Comparison of ENCODE assay signal across 20 cellular contexts in genomic region chr5:50724-51499, GRCh38. TPM values are rescaled to one million over a fixed set of nuclear protein-coding genes. Genes with fewer than 3 reads are reported as not detected.
"Had no signal": no experiment of that assay in that cellular context is flagged by ENCODE, and none has a peak within 500 bp of the region (broad histone marks: within the 10 kb centered on the region; RNA-seq: fewer than 3 reads in every experiment).

No MANE protein-coding gene starts in this region.

- ATAC-seq: foreskin keratinocyte; left colon; naive thymus-derived CD4-positive, alpha-beta T cell; psoas muscle; sciatic nerve had no signal

- H3K4me1 ChIP-seq: psoas muscle had no signal

- H3K27ac ChIP-seq: dorsolateral prefrontal cortex, foreskin keratinocyte, psoas muscle, thoracic aorta, uterus had no signal

- H3K27ac Mint-ChIP-seq: activated B cell treated with CpG ODN at 0.5 μM for 24 hours; activated CD4-positive, alpha-beta T cell treated with anti-CD3 and anti-CD28 coated beads, Interleukin-2, amount 10 ng/mL, durations not matched to agents 7 days and 5 days; activated naive CD8-positive, alpha-beta T cell treated with anti-CD3 and anti-CD28 coated beads for 36 hours; immature natural killer cell; naive thymus-derived CD4-positive, alpha-beta T cell; stimulated activated naive CD8-positive, alpha-beta T cell treated with anti-CD3 and anti-CD28 coated beads, Interleukin-15, Interleukin-2, amounts not matched to agents 100 ng/mL and 50 ng/mL, for 24 hours; T-helper 1 cell treated with Interleukin-12 subunit alpha and Interleukin-12 subunit beta and Interleukin-4 antibody, amounts not matched to agents 30 μg/mL and 1 μg/mL, for 36 hours had no signal

- H3K4me3 ChIP-seq: psoas muscle, thoracic aorta, uterus had no signal

- H3K4me1 Mint-ChIP-seq: activated naive CD8-positive, alpha-beta T cell treated with anti-CD3 and anti-CD28 coated beads for 36 hours had no signal

- H3K4me3 Mint-ChIP-seq: activated B cell treated with CpG ODN at 0.5 μM for 24 hours; activated CD4-positive, alpha-beta T cell treated with anti-CD3 and anti-CD28 coated beads, Interleukin-2, amount 10 ng/mL, durations not matched to agents 7 days and 5 days; activated naive CD8-positive, alpha-beta T cell treated with anti-CD3 and anti-CD28 coated beads for 36 hours; stimulated activated naive CD8-positive, alpha-beta T cell treated with anti-CD3 and anti-CD28 coated beads, Interleukin-15, Interleukin-2, amounts not matched to agents 100 ng/mL and 50 ng/mL, for 24 hours; T-helper 1 cell treated with Interleukin-12 subunit alpha and Interleukin-12 subunit beta and Interleukin-4 antibody, amounts not matched to agents 30 μg/mL and 1 μg/mL, for 36 hours had no signal

- H3K36me3 Mint-ChIP-seq: activated naive CD8-positive, alpha-beta T cell treated with anti-CD3 and anti-CD28 coated beads for 36 hours had no signal

- DNase-seq: activated B cell treated with CpG ODN at 0.5 μM for 24 hours; activated CD4-positive, alpha-beta T cell treated with anti-CD3 and anti-CD28 coated beads, Interleukin-2, amount 10 ng/mL, durations not matched to agents 7 days and 5 days; activated effector memory CD4-positive, alpha-beta T cell treated with Interleukin-2 at 50 U/mL for 16 hours; activated naive CD8-positive, alpha-beta T cell treated with anti-CD3 and anti-CD28 coated beads for 36 hours; dorsolateral prefrontal cortex; foreskin keratinocyte; head of caudate nucleus; immature natural killer cell; left colon; mammary epithelial cell; naive thymus-derived CD4-positive, alpha-beta T cell; occipital lobe; psoas muscle; stimulated activated CD4-positive, alpha-beta T cell treated with anti-CD3 and anti-CD28 coated beads, Interleukin-2, amount 100 ng/mL, for 24 hours; uterus had no signal

- H3K9me3 ChIP-seq: psoas muscle, thoracic aorta, uterus had no signal

- H3K36me3 ChIP-seq: thoracic aorta, uterus had no signal

RNA-seq across cellular contexts. Expression of gene PLEKHG4B, which starts 41.1 kb away (rescaled TPM):
- total RNA-seq: activated B cell treated with CpG ODN at 0.5 μM for 24 hours, endothelial cell of umbilical vein, foreskin keratinocyte, psoas muscle had no signal
